In the genomic region with DNA sequence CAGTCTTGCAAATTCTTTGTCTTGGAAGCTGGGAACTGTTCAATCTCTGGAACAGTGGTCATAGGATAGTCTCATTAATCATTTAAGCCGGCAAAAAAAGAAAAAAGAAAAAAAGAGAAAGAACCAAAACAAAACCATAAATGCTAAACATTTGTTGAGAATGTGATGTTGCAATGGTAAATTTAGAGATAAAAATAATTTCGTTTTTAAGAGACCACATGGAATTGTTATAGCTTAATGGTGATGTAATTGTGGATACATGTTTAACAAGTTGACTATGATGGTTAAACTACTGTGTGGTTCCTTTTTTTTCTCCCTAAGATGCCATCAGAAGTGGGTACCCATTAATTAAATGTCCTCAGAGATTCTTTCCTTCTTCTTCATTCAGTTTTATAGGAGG, we compare ENCODE assay signal across 17 cellular contexts.
"Had no signal": no experiment of that assay in that cellular context is flagged by ENCODE, and none has a peak within 500 bp of the region (broad histone marks: within the 10 kb centered on the region; RNA-seq: fewer than 3 reads in every experiment).

No MANE protein-coding gene starts in this region.

- H3K9me3 Mint-ChIP-seq: activated T-helper 17 cell treated with anti-CD3 and anti-CD28 coated beads, Interleukin-2, amount 50 U/mL, for 72 hours had no signal

- H3K27me3 Mint-ChIP-seq: activated naive CD8-positive, alpha-beta T cell treated with anti-CD3 and anti-CD28 coated beads, Interleukin-2, amount 50 U/mL, for 24 hours; activated T-helper 17 cell treated with anti-CD3 and anti-CD28 coated beads, Interleukin-2, amount 50 U/mL, for 72 hours; naive thymus-derived CD4-positive, alpha-beta T cell; T-cell had no signal

- H3K9me3 ChIP-seq: gastrocnemius medialis, left lung, mucosa of descending colon, pancreas, thyroid gland had no signal

- H3K4me1 ChIP-seq: pancreas had no signal

- H3K4me3 Mint-ChIP-seq: activated naive CD8-positive, alpha-beta T cell treated with anti-CD3 and anti-CD28 coated beads, Interleukin-2, amount 50 U/mL, for 24 hours; activated T-helper 17 cell treated with anti-CD3 and anti-CD28 coated beads, Interleukin-2, amount 50 U/mL, for 72 hours; endodermal cell; naive thymus-derived CD4-positive, alpha-beta T cell; T-cell had no signal

- H3K27ac ChIP-seq: dorsolateral prefrontal cortex, left lung, pancreas, thyroid gland had no signal

- H3K27me3 ChIP-seq: dorsolateral prefrontal cortex, gastrocnemius medialis, left lung, pancreas, thyroid gland had no signal

- DNase-seq: activated naive CD4-positive, alpha-beta T cell treated with Interleukin-2 at 50 U/mL for 16 hours; activated naive CD8-positive, alpha-beta T cell treated with anti-CD3 and anti-CD28 coated beads, Interleukin-2, amount 50 U/mL, for 24 hours; activated T-cell treated with anti-CD3 and anti-CD28 coated beads for 4 hours; dorsolateral prefrontal cortex; endodermal cell; gastrocnemius medialis; left lung; mucosa of descending colon; naive thymus-derived CD4-positive, alpha-beta T cell; pancreas; stimulated activated CD4-positive, alpha-beta T cell treated with anti-CD3 and anti-CD28 coated beads, Interleukin-12 subunit alpha, Interleukin-12 subunit beta, amount 100 ng/mL, for 4 hours; stimulated activated CD4-positive, alpha-beta T cell treated with anti-CD3 and anti-CD28 coated beads, Interleukin-2, amount 100 ng/mL, for 24 hours; T-cell; T-helper 9 cell; thyroid gland had no signal

- H3K4me3 ChIP-seq: dorsolateral prefrontal cortex, gastrocnemius medialis, left lung, mucosa of descending colon, pancreas, thyroid gland had no signal

- H3K4me1 Mint-ChIP-seq: endodermal cell had no signal

- ATAC-seq: activated CD4-positive, CD25-positive, alpha-beta regulatory T cell treated with anti-CD3 and anti-CD28 coated beads, Interleukin-2, amount 50 U/mL, for 24 hours; activated naive CD8-positive, alpha-beta T cell treated with anti-CD3 and anti-CD28 coated beads, Interleukin-2, amount 50 U/mL, for 24 hours; activated T-helper 17 cell treated with anti-CD3 and anti-CD28 coated beads, Interleukin-2, amount 50 U/mL, for 72 hours; left lung; mucosa of descending colon; naive thymus-derived CD4-positive, alpha-beta T cell; T-cell had no signal
